ENCODE assay signal across 1 cellular context in the genomic region with DNA sequence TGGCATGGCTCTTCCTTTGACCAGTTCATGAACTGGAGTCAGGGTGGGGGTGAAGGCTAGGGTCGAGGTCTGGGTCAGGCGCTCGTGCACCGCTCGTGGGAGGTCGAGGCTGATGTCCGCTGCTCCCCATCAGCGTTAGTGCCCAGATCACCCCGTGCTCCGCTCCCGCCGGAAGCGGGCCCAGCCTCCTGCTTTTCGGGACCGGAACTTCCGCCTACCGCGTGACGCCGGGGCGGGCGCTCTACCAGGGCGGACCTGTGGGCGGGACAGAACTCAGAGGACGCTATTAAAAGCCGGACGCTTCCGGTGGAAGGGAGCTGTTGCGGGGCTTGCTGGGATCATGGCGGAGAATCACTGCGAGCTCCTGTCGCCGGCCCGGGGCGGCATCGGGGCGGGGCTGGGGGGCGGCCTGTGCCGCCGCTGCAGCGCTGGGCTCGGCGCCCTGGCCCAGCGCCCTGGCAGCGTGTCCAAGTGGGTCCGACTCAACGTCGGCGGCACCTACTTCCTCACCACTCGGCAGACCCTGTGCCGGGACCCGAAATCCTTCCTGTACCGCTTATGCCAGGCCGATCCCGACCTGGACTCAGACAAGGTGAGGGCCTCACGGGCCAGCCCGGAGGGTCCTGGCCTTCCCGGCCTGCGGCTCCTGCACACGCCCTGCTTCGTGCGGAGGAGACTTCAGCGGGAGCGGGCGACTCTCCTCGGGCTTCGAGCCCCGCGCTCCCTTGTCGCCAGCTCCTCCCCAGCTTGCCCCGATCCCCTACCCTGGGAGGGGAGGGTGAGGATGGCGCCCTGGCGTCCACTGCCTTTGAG.
A peak's percentile ranks its signal among the peaks of the same experiment; 100 is the strongest.
TF ChIP-seq lines count a peak whose summit lies in the region.

A gene with protein sequence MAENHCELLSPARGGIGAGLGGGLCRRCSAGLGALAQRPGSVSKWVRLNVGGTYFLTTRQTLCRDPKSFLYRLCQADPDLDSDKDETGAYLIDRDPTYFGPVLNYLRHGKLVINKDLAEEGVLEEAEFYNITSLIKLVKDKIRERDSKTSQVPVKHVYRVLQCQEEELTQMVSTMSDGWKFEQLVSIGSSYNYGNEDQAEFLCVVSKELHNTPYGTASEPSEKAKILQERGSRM (plus strand): TSS at position 315 of the 813 bp plus-strand sequence. CDS start 26 bp downstream, at position 341.

TF ChIP-seq in HepG2, 621 proteins besides CTCF, POLR2A, EP300 and RAD21 (continued from another document and continues in another):
- TF ChIP-seq, protein P1, sequence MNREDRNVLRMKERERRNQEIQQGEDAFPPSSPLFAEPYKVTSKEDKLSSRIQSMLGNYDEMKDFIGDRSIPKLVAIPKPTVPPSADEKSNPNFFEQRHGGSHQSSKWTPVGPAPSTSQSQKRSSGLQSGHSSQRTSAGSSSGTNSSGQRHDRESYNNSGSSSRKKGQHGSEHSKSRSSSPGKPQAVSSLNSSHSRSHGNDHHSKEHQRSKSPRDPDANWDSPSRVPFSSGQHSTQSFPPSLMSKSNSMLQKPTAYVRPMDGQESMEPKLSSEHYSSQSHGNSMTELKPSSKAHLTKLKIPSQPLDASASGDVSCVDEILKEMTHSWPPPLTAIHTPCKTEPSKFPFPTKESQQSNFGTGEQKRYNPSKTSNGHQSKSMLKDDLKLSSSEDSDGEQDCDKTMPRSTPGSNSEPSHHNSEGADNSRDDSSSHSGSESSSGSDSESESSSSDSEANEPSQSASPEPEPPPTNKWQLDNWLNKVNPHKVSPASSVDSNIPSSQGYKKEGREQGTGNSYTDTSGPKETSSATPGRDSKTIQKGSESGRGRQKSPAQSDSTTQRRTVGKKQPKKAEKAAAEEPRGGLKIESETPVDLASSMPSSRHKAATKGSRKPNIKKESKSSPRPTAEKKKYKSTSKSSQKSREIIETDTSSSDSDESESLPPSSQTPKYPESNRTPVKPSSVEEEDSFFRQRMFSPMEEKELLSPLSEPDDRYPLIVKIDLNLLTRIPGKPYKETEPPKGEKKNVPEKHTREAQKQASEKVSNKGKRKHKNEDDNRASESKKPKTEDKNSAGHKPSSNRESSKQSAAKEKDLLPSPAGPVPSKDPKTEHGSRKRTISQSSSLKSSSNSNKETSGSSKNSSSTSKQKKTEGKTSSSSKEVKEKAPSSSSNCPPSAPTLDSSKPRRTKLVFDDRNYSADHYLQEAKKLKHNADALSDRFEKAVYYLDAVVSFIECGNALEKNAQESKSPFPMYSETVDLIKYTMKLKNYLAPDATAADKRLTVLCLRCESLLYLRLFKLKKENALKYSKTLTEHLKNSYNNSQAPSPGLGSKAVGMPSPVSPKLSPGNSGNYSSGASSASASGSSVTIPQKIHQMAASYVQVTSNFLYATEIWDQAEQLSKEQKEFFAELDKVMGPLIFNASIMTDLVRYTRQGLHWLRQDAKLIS (CRISPR knock-in tag; IDR thresholded peaks at IDR 0.05): peak; percentile 60; the same call in 1 of the 2 replicates
- TF ChIP-seq SSRP1 (CRISPR knock-in tag; IDR thresholded peaks at IDR 0.05) (no peak), PITX1 (CRISPR knock-in tag; IDR thresholded peaks at IDR 0.05) (peak; percentile 67; the same call in 1 of the 2 replicates), SMYD3 (CRISPR knock-in tag; IDR thresholded peaks at IDR 0.05) (peak; percentile 75; the same call in 1 of the 2 replicates), CHD4 (IDR thresholded peaks at IDR 0.05; ENCODE audit: borderline replicate concordance, low read length) (no peak), MTA1 (CRISPR knock-in tag; IDR thresholded peaks at IDR 0.05; ENCODE audit: borderline replicate concordance) (no peak), JUND (CRISPR knock-in tag; IDR thresholded peaks at IDR 0.05) (peak; percentile 53; the same call in 1 of the 2 replicates), FLYWCH1 (CRISPR knock-in tag; IDR thresholded peaks at IDR 0.05) (no peak), TBP (CRISPR knock-in tag; IDR thresholded peaks at IDR 0.05) (no peak), SIN3A (IDR thresholded peaks at IDR 0.05; ENCODE audit: borderline replicate concordance, low read depth, low read length) (peak; percentile 80), JDP2 (CRISPR knock-in tag; IDR thresholded peaks at IDR 0.05; ENCODE audit: borderline replicate concordance) (no peak; the same call in 1 of the 2 replicates), ZIK1 (CRISPR knock-in tag; IDR thresholded peaks at IDR 0.05; ENCODE audit: borderline replicate concordance, low read depth) (peak; percentile 52; the same call in 1 of the 2 replicates), ZNF496 (CRISPR knock-in tag; IDR thresholded peaks at IDR 0.05; ENCODE audit: insufficient replicate concordance) (no peak), TSC22D2 (CRISPR knock-in tag; IDR thresholded peaks at IDR 0.05; ENCODE audit: borderline replicate concordance) (peak; percentile 97), ZNF605 (CRISPR knock-in tag; IDR thresholded peaks at IDR 0.05) (peak; percentile 84), KLF9 (CRISPR knock-in tag; IDR thresholded peaks at IDR 0.05; ENCODE audit: low read depth) (0 out of 2 replicates have a peak, but pooled peaks have one; percentile 88)
- TF ChIP-seq, protein P2, sequence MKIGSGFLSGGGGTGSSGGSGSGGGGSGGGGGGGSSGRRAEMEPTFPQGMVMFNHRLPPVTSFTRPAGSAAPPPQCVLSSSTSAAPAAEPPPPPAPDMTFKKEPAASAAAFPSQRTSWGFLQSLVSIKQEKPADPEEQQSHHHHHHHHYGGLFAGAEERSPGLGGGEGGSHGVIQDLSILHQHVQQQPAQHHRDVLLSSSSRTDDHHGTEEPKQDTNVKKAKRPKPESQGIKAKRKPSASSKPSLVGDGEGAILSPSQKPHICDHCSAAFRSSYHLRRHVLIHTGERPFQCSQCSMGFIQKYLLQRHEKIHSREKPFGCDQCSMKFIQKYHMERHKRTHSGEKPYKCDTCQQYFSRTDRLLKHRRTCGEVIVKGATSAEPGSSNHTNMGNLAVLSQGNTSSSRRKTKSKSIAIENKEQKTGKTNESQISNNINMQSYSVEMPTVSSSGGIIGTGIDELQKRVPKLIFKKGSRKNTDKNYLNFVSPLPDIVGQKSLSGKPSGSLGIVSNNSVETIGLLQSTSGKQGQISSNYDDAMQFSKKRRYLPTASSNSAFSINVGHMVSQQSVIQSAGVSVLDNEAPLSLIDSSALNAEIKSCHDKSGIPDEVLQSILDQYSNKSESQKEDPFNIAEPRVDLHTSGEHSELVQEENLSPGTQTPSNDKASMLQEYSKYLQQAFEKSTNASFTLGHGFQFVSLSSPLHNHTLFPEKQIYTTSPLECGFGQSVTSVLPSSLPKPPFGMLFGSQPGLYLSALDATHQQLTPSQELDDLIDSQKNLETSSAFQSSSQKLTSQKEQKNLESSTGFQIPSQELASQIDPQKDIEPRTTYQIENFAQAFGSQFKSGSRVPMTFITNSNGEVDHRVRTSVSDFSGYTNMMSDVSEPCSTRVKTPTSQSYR (CRISPR knock-in tag; IDR thresholded peaks at IDR 0.05; ENCODE audit: borderline replicate concordance): no peak
- TF ChIP-seq, protein P3, sequence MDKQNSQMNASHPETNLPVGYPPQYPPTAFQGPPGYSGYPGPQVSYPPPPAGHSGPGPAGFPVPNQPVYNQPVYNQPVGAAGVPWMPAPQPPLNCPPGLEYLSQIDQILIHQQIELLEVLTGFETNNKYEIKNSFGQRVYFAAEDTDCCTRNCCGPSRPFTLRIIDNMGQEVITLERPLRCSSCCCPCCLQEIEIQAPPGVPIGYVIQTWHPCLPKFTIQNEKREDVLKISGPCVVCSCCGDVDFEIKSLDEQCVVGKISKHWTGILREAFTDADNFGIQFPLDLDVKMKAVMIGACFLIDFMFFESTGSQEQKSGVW (CRISPR knock-in tag; IDR thresholded peaks at IDR 0.05; ENCODE audit: borderline replicate concordance): no peak
- TF ChIP-seq, protein P4, sequence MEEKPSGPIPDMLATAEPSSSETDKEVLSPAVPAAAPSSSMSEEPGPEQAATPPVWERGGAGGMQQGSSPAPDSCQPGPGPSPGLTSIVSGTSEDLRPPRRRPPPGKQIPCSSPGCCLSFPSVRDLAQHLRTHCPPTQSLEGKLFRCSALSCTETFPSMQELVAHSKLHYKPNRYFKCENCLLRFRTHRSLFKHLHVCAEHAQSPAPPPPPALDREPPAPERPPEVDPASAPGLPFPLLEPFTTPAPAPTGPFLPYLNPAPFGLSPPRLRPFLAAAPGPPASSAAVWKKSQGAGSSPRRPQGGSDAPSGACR (CRISPR knock-in tag; IDR thresholded peaks at IDR 0.05): peak; percentile 74; the same call in 1 of the 2 replicates
- TF ChIP-seq, protein P5, sequence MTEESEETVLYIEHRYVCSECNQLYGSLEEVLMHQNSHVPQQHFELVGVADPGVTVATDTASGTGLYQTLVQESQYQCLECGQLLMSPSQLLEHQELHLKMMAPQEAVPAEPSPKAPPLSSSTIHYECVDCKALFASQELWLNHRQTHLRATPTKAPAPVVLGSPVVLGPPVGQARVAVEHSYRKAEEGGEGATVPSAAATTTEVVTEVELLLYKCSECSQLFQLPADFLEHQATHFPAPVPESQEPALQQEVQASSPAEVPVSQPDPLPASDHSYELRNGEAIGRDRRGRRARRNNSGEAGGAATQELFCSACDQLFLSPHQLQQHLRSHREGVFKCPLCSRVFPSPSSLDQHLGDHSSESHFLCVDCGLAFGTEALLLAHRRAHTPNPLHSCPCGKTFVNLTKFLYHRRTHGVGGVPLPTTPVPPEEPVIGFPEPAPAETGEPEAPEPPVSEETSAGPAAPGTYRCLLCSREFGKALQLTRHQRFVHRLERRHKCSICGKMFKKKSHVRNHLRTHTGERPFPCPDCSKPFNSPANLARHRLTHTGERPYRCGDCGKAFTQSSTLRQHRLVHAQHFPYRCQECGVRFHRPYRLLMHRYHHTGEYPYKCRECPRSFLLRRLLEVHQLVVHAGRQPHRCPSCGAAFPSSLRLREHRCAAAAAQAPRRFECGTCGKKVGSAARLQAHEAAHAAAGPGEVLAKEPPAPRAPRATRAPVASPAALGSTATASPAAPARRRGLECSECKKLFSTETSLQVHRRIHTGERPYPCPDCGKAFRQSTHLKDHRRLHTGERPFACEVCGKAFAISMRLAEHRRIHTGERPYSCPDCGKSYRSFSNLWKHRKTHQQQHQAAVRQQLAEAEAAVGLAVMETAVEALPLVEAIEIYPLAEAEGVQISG (CRISPR knock-in tag; IDR thresholded peaks at IDR 0.05): peak; percentile 98
- TF ChIP-seq, protein P6, sequence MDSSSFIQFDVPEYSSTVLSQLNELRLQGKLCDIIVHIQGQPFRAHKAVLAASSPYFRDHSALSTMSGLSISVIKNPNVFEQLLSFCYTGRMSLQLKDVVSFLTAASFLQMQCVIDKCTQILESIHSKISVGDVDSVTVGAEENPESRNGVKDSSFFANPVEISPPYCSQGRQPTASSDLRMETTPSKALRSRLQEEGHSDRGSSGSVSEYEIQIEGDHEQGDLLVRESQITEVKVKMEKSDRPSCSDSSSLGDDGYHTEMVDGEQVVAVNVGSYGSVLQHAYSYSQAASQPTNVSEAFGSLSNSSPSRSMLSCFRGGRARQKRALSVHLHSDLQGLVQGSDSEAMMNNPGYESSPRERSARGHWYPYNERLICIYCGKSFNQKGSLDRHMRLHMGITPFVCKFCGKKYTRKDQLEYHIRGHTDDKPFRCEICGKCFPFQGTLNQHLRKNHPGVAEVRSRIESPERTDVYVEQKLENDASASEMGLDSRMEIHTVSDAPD (CRISPR knock-in tag; IDR thresholded peaks at IDR 0.05): no peak
- TF ChIP-seq, protein P7, sequence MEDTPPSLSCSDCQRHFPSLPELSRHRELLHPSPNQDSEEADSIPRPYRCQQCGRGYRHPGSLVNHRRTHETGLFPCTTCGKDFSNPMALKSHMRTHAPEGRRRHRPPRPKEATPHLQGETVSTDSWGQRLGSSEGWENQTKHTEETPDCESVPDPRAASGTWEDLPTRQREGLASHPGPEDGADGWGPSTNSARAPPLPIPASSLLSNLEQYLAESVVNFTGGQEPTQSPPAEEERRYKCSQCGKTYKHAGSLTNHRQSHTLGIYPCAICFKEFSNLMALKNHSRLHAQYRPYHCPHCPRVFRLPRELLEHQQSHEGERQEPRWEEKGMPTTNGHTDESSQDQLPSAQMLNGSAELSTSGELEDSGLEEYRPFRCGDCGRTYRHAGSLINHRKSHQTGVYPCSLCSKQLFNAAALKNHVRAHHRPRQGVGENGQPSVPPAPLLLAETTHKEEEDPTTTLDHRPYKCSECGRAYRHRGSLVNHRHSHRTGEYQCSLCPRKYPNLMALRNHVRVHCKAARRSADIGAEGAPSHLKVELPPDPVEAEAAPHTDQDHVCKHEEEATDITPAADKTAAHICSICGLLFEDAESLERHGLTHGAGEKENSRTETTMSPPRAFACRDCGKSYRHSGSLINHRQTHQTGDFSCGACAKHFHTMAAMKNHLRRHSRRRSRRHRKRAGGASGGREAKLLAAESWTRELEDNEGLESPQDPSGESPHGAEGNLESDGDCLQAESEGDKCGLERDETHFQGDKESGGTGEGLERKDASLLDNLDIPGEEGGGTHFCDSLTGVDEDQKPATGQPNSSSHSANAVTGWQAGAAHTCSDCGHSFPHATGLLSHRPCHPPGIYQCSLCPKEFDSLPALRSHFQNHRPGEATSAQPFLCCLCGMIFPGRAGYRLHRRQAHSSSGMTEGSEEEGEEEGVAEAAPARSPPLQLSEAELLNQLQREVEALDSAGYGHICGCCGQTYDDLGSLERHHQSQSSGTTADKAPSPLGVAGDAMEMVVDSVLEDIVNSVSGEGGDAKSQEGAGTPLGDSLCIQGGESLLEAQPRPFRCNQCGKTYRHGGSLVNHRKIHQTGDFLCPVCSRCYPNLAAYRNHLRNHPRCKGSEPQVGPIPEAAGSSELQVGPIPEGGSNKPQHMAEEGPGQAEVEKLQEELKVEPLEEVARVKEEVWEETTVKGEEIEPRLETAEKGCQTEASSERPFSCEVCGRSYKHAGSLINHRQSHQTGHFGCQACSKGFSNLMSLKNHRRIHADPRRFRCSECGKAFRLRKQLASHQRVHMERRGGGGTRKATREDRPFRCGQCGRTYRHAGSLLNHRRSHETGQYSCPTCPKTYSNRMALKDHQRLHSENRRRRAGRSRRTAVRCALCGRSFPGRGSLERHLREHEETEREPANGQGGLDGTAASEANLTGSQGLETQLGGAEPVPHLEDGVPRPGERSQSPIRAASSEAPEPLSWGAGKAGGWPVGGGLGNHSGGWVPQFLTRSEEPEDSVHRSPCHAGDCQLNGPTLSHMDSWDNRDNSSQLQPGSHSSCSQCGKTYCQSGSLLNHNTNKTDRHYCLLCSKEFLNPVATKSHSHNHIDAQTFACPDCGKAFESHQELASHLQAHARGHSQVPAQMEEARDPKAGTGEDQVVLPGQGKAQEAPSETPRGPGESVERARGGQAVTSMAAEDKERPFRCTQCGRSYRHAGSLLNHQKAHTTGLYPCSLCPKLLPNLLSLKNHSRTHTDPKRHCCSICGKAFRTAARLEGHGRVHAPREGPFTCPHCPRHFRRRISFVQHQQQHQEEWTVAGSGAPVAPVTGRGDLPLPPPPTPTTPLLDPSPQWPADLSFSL (CRISPR knock-in tag; IDR thresholded peaks at IDR 0.05): no peak
- TF ChIP-seq, protein P8, sequence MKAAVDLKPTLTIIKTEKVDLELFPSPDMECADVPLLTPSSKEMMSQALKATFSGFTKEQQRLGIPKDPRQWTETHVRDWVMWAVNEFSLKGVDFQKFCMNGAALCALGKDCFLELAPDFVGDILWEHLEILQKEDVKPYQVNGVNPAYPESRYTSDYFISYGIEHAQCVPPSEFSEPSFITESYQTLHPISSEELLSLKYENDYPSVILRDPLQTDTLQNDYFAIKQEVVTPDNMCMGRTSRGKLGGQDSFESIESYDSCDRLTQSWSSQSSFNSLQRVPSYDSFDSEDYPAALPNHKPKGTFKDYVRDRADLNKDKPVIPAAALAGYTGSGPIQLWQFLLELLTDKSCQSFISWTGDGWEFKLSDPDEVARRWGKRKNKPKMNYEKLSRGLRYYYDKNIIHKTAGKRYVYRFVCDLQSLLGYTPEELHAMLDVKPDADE (CRISPR knock-in tag; IDR thresholded peaks at IDR 0.05): no peak
